In the genomic region with DNA sequence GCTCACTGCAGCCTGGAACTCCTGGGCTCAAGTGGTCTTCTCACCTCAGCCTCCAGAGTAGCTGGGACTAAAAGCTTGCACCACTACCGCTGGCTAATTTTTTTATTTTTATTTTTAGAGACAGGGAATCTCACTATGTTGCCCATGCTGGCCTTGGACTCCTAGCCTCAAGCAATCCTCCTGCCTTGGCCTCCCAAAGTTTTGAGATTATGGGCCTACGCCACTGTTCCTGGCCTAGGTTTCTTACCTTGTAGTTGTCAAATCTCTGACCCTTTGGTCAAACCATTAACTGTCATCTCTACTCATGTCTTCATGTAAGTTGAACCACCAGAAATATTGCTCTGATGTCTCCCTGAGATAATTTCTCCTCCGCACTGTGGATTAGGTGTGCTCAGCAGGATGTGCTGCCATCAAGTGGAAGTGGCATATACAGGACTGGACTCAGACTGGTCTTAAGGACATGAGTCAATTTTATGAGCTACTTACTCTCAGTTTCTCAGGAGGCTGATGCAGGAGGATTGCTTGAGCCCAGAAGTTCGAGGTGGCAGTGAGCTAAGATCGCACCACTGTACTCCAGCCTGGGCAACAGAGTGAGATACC, we compare ENCODE assay signal across 11 cellular contexts. TPM values are rescaled to one million over a fixed set of nuclear protein-coding genes. Genes with fewer than 3 reads are reported as not detected.
DNase-seq lines count a peak whose midpoint lies in the region; ATAC-seq and TF ChIP-seq lines count a peak whose summit lies in the region.
"Had no signal": no experiment of that assay in that cellular context is flagged by ENCODE, and none has a peak within 500 bp of the region (broad histone marks: within the 10 kb centered on the region; RNA-seq: fewer than 3 reads in every experiment).

No MANE protein-coding gene starts in this region.

- H3K4me1 ChIP-seq in OCI-LY1 (ENCODE audit: insufficient read depth, low read length, severe bottlenecking) (no peaks in the 10 kb centered on the region), testis (no peaks in the 10 kb centered on the region), spleen (no peaks in the 10 kb centered on the region), neural progenitor cell (no peaks in the 10 kb centered on the region)

- peaks cover 19% of the 10 kb centered on the region for H3K36me3 ChIP-seq in OCI-LY1 (ENCODE audit: insufficient read depth, low read length)
- no peaks in the 10 kb centered on the region for H3K36me3 ChIP-seq in testis (ENCODE audit: low read depth, missing control alignments)
- peaks cover 0 to 28% (median 13%) of the 10 kb centered on the region in 6 donors for H3K36me3 ChIP-seq in spleen
- H3K36me3 ChIP-seq in neural progenitor cell: peaks cover under 1% of the 10 kb centered on the region

- H3K9ac ChIP-seq in OCI-LY1 (ENCODE audit: low read length) (no peak overlapping the region), neural progenitor cell (no peak overlapping the region)

- H3K79me2 ChIP-seq in OCI-LY1 (ENCODE audit: insufficient read depth, low read length) (no peaks in the 10 kb centered on the region), neural progenitor cell (ENCODE audit: low read depth) (no peaks in the 10 kb centered on the region)

- H3F3A ChIP-seq in OCI-LY1 (ENCODE audit: insufficient read depth, low read length) (no peaks in the 10 kb centered on the region), neural progenitor cell (ENCODE audit: low read depth) (no peaks in the 10 kb centered on the region)

- H2AFZ ChIP-seq in OCI-LY1 (ENCODE audit: low read length) (no peak overlapping the region), neural progenitor cell (replicated peaks) (no peak overlapping the region)

- CTCF ChIA-PET in activated CD8-positive, alpha-beta T cell treated with anti-CD3 and anti-CD28 coated beads, Interleukin-2, amount 10 ng/mL, durations not matched to agents 7 days and 5 days (lab: Charles Lee): interaction anchor here (0.6 to 1.3 kb wide), 2 partner anchors 97 to 175 kb away, joined by 3 to 7 read pairs; no protein-coding TSS in a partner anchor
- CTCF ChIA-PET in activated CD8-positive, alpha-beta T cell treated with anti-CD3 and anti-CD28 coated beads for 36 hours (lab: Charles Lee): interaction anchor here (0.8 to 2.5 kb wide), 4 partner anchors 11 to 175 kb away, joined by 3 to 9 read pairs (median 3); no protein-coding TSS in a partner anchor

- TF ChIP-seq POLR2A in testis (IDR thresholded peaks at IDR 0.05) (no peak), spleen (IDR thresholded peaks at IDR 0.05) (no peak)

- H3K4me2 ChIP-seq in OCI-LY1 (ENCODE audit: low read length) (no peak overlapping the region), neural progenitor cell (no peak overlapping the region)

- H3K9me3 ChIP-seq in OCI-LY1 (ENCODE audit: low read length) (no peaks in the 10 kb centered on the region), testis (no peaks in the 10 kb centered on the region), spleen (no peaks in the 10 kb centered on the region), neural progenitor cell (ENCODE audit: low read depth) (no peaks in the 10 kb centered on the region)

- H3K9me3 Mint-ChIP-seq in activated CD8-positive, alpha-beta T cell treated with anti-CD3 and anti-CD28 coated beads, Interleukin-2, amount 10 ng/mL, durations not matched to agents 7 days and 5 days (ENCODE audit: insufficient read depth): no peaks in the 10 kb centered on the region
- no peaks in the 10 kb centered on the region for H3K9me3 Mint-ChIP-seq in activated CD8-positive, alpha-beta T cell treated with anti-CD3 and anti-CD28 coated beads for 36 hours
- H3K9me3 Mint-ChIP-seq in neural progenitor cell: no peaks in the 10 kb centered on the region
- H3K9me3 Mint-ChIP-seq: dendritic cell treated with granulocyte-macrophage colony-stimulating factor and Interleukin-4, amounts not matched to agents 40 ng/mL and 50 ng/mL, for 4 days; naive thymus-derived CD8-positive, alpha-beta T cell had no signal

- intact Hi-C loops in activated CD8-positive, alpha-beta T cell treated with anti-CD3 and anti-CD28 coated beads for 36 hours (cut with micrococcal nuclease): no loop called here
- intact Hi-C loops in testis (cut with DNase I; ENCODE audit: low total_unique reads): no loop called here
- intact Hi-C loops in spleen (cut with DNase I; ENCODE audit: low total_unique reads): no loop called here

- no peak overlapping the region for H3K4me3 ChIP-seq in OCI-LY1 (ENCODE audit: low read depth, low read length, poor library complexity, severe bottlenecking)
- no peak overlapping the region for H3K4me3 ChIP-seq in epithelial cell of proximal tubule (ENCODE audit: low read depth, low read length)
- H3K4me3 ChIP-seq in testis: no peak overlapping the region
- no peak overlapping the region for H3K4me3 ChIP-seq in spleen
- no peak overlapping the region for H3K4me3 ChIP-seq in neural progenitor cell

- POLR2A ChIA-PET in activated CD8-positive, alpha-beta T cell treated with anti-CD3 and anti-CD28 coated beads, Interleukin-2, amount 10 ng/mL, durations not matched to agents 7 days and 5 days (lab: Charles Lee): no interaction called here
- POLR2A ChIA-PET in activated CD8-positive, alpha-beta T cell treated with anti-CD3 and anti-CD28 coated beads for 36 hours (lab: Charles Lee): no interaction called here

- no peaks in the 10 kb centered on the region for H3K27me3 Mint-ChIP-seq in activated CD8-positive, alpha-beta T cell treated with anti-CD3 and anti-CD28 coated beads, Interleukin-2, amount 10 ng/mL, durations not matched to agents 7 days and 5 days (ENCODE audit: low read depth)
- no peaks in the 10 kb centered on the region for H3K27me3 Mint-ChIP-seq in activated CD8-positive, alpha-beta T cell treated with anti-CD3 and anti-CD28 coated beads for 36 hours
- no peaks in the 10 kb centered on the region for H3K27me3 Mint-ChIP-seq in neural progenitor cell (ENCODE audit: insufficient read depth, low read depth)
- H3K27me3 Mint-ChIP-seq: CD4-positive, alpha-beta memory T cell; dendritic cell treated with granulocyte-macrophage colony-stimulating factor and Interleukin-4, amounts not matched to agents 40 ng/mL and 50 ng/mL, for 4 days; naive thymus-derived CD8-positive, alpha-beta T cell had no signal

- DNase-seq in activated CD8-positive, alpha-beta T cell treated with anti-CD3 and anti-CD28 coated beads, Interleukin-2, amount 10 ng/mL, durations not matched to agents 7 days and 5 days: no peak
- DNase-seq in activated CD8-positive, alpha-beta T cell treated with anti-CD3 and anti-CD28 coated beads for 36 hours: no peak
- DNase-seq in epithelial cell of proximal tubule (ENCODE audit: low read depth) (no peak), cerebellar nuclear complex (lab: John Stamatoyannopoulos, UW) (no peak), testis (no peak), spleen (no peak), neural progenitor cell (ENCODE audit: low spot score) (no peak)
- DNase-seq: CD4-positive, alpha-beta memory T cell; naive thymus-derived CD8-positive, alpha-beta T cell had no signal

- no peaks in the 10 kb centered on the region for H3K9me2 ChIP-seq in OCI-LY1 (ENCODE audit: low read depth, low read length)

- no peak overlapping the region for H3K27ac ChIP-seq in OCI-LY1 (ENCODE audit: low read depth, low read length, poor library complexity, severe bottlenecking)
- H3K27ac ChIP-seq in testis: no peak overlapping the region
- H3K27ac ChIP-seq in spleen: no peak overlapping the region
- no peak overlapping the region for H3K27ac ChIP-seq in neural progenitor cell

- ATAC-seq in activated CD8-positive, alpha-beta T cell treated with anti-CD3 and anti-CD28 coated beads, Interleukin-2, amount 10 ng/mL, durations not matched to agents 7 days and 5 days: peak; percentile 55
- ATAC-seq in activated CD8-positive, alpha-beta T cell treated with anti-CD3 and anti-CD28 coated beads for 36 hours: no peak
- ATAC-seq: naive thymus-derived CD8-positive, alpha-beta T cell had no signal

- no peak for TF ChIP-seq CTCF in activated CD8-positive, alpha-beta T cell treated with anti-CD3 and anti-CD28 coated beads for 36 hours (IDR thresholded peaks at IDR 0.05)
- TF ChIP-seq CTCF in OCI-LY1 (IDR thresholded peaks at IDR 0.05; ENCODE audit: low read length) (peak; percentile 27; the same call in 1 of the 2 replicates), epithelial cell of proximal tubule (conservative IDR thresholded peaks at IDR 0.05; ENCODE audit: low read depth, low read length) (peak; percentile 48), testis (IDR thresholded peaks at IDR 0.05) (no peak), spleen (IDR thresholded peaks at IDR 0.05 in 8 of 11, conservative IDR thresholded peaks at IDR 0.05 in 3 of 11) (no peak), neural progenitor cell (IDR thresholded peaks at IDR 0.05) (no peak)

- H3K4me3 Mint-ChIP-seq in activated CD8-positive, alpha-beta T cell treated with anti-CD3 and anti-CD28 coated beads, Interleukin-2, amount 10 ng/mL, durations not matched to agents 7 days and 5 days: no peak overlapping the region
- H3K4me3 Mint-ChIP-seq in activated CD8-positive, alpha-beta T cell treated with anti-CD3 and anti-CD28 coated beads for 36 hours: no peak overlapping the region
- H3K4me3 Mint-ChIP-seq in neural progenitor cell: no peak overlapping the region
- H3K4me3 Mint-ChIP-seq: CD4-positive, alpha-beta memory T cell; dendritic cell treated with granulocyte-macrophage colony-stimulating factor and Interleukin-4, amounts not matched to agents 40 ng/mL and 50 ng/mL, for 4 days had no signal

- H3K36me3 Mint-ChIP-seq in activated CD8-positive, alpha-beta T cell treated with anti-CD3 and anti-CD28 coated beads, Interleukin-2, amount 10 ng/mL, durations not matched to agents 7 days and 5 days (ENCODE audit: low read depth): peaks cover 7% of the 10 kb centered on the region
- H3K36me3 Mint-ChIP-seq in activated CD8-positive, alpha-beta T cell treated with anti-CD3 and anti-CD28 coated beads for 36 hours (ENCODE audit: low read depth): peaks cover 3% of the 10 kb centered on the region
- H3K36me3 Mint-ChIP-seq in neural progenitor cell: no peaks in the 10 kb centered on the region

- H3K4me1 Mint-ChIP-seq in activated CD8-positive, alpha-beta T cell treated with anti-CD3 and anti-CD28 coated beads, Interleukin-2, amount 10 ng/mL, durations not matched to agents 7 days and 5 days (ENCODE audit: low read depth): no peaks in the 10 kb centered on the region
- no peaks in the 10 kb centered on the region for H3K4me1 Mint-ChIP-seq in activated CD8-positive, alpha-beta T cell treated with anti-CD3 and anti-CD28 coated beads for 36 hours (ENCODE audit: low read depth)
- peaks cover under 1% of the 10 kb centered on the region for H3K4me1 Mint-ChIP-seq in neural progenitor cell
- H3K4me1 Mint-ChIP-seq: CD4-positive, alpha-beta memory T cell; naive thymus-derived CD8-positive, alpha-beta T cell had no signal

- 97 to 98% methylated on average over 5 of the region's 5 CpGs for WGBS in testis, 2 donors
- WGBS in spleen, 5 donors: 91 to 97% (median 96%) methylated on average over 5 of the region's 5 CpGs

- no peaks in the 10 kb centered on the region for H3K27me3 ChIP-seq in OCI-LY1 (ENCODE audit: insufficient read depth, low read length)
- H3K27me3 ChIP-seq in testis: no peaks in the 10 kb centered on the region
- H3K27me3 ChIP-seq in spleen (replicated peaks in 1 of 7): no peaks in the 10 kb centered on the region
- no peaks in the 10 kb centered on the region for H3K27me3 ChIP-seq in neural progenitor cell

- H3K27ac Mint-ChIP-seq in activated CD8-positive, alpha-beta T cell treated with anti-CD3 and anti-CD28 coated beads, Interleukin-2, amount 10 ng/mL, durations not matched to agents 7 days and 5 days: no peak overlapping the region
- no peak overlapping the region for H3K27ac Mint-ChIP-seq in activated CD8-positive, alpha-beta T cell treated with anti-CD3 and anti-CD28 coated beads for 36 hours
- H3K27ac Mint-ChIP-seq in neural progenitor cell: no peak overlapping the region
- H3K27ac Mint-ChIP-seq: dendritic cell treated with granulocyte-macrophage colony-stimulating factor and Interleukin-4, amounts not matched to agents 40 ng/mL and 50 ng/mL, for 4 days had no signal

- H4K20me1 ChIP-seq in OCI-LY1 (ENCODE audit: insufficient read depth, low read length) (no peaks in the 10 kb centered on the region), neural progenitor cell (ENCODE audit: low read depth) (no peaks in the 10 kb centered on the region)

RNA-seq across cellular contexts. Expression of gene ACTR6, which starts 28.5 kb away (rescaled TPM):
- total RNA-seq in activated CD8-positive, alpha-beta T cell treated with anti-CD3 and anti-CD28 coated beads, Interleukin-2, amount 10 ng/mL, durations not matched to agents 7 days and 5 days: 10 to 100 TPM; 29.5 to 34.8 TPM
- 10 to 100 TPM; 26.3 to 30.9 TPM for total RNA-seq in activated CD8-positive, alpha-beta T cell treated with anti-CD3 and anti-CD28 coated beads for 36 hours
- total RNA-seq in epithelial cell of proximal tubule (23.3 and 37.8 TPM in 2 replicates), testis (10 to 100 TPM; 11.4 to 17.6 TPM), spleen (10 to 100 TPM; 20.1 to 32.4 (median 25.1) TPM), neural progenitor cell (ENCODE audit: low replicate concordance) (61.9 and 87.8 TPM in 2 replicates)
- polyA plus RNA-seq in testis (ENCODE audit: insufficient read depth, low read depth, low replicate concordance) (38.1 TPM), spleen (10 to 100 TPM; 15.0 to 23.1 (median 18.4) TPM)

RNA-seq across cellular contexts. Expression of gene DEPDC4, which starts 37.7 kb away (rescaled TPM):
- 1 to 10 TPM; 1.6 to 2.8 TPM for total RNA-seq in activated CD8-positive, alpha-beta T cell treated with anti-CD3 and anti-CD28 coated beads, Interleukin-2, amount 10 ng/mL, durations not matched to agents 7 days and 5 days
- 1 to 10 TPM; 1.6 to 3.7 TPM for total RNA-seq in activated CD8-positive, alpha-beta T cell treated with anti-CD3 and anti-CD28 coated beads for 36 hours
- total RNA-seq in epithelial cell of proximal tubule (1.0 and 3.4 TPM in 2 replicates), testis (1 to 10 TPM; 5.0 to 8.0 TPM), spleen (1 to 10 TPM in 1 of 7 donors, under 1 TPM in 4, not detected in 2; 0.26 to 1.4 (median 0.73) TPM), neural progenitor cell (ENCODE audit: low replicate concordance) (4.2 and 8.3 TPM in 2 replicates)
- polyA plus RNA-seq in testis (ENCODE audit: insufficient read depth, low read depth, low replicate concordance) (6.7 TPM), spleen (under 1 TPM; 0.22 to 0.64 (median 0.24) TPM)

RNA-seq across cellular contexts. Expression of gene SCYL2, which starts 37.8 kb away (rescaled TPM):
- 10 to 100 TPM; 33.6 to 38.7 TPM for total RNA-seq in activated CD8-positive, alpha-beta T cell treated with anti-CD3 and anti-CD28 coated beads, Interleukin-2, amount 10 ng/mL, durations not matched to agents 7 days and 5 days
- total RNA-seq in activated CD8-positive, alpha-beta T cell treated with anti-CD3 and anti-CD28 coated beads for 36 hours: 10 to 100 TPM; 21.9 to 25.4 TPM
- total RNA-seq in epithelial cell of proximal tubule (24.6 and 28.9 TPM in 2 replicates), testis (10 to 100 TPM; 49.0 to 75.4 TPM), spleen (10 to 100 TPM; 35.8 to 72.4 (median 48.7) TPM), neural progenitor cell (ENCODE audit: low replicate concordance) (62.0 and 151 TPM in 2 replicates)
- polyA plus RNA-seq in testis (ENCODE audit: insufficient read depth, low read depth, low replicate concordance) (23.1 TPM), spleen (10 to 100 TPM in 1 of 3 donors, 1 to 10 TPM in 2; 8.4 to 10.9 (median 9.5) TPM)

Comparison
In these comparisons a context has a peak if more than half of its experiments do, and no peak if none do; other contexts are left out.
1. CTCF ChIP-seq: peak in OCI-LY1 (single experiment) and epithelial cell of proximal tubule (single experiment); none in activated CD8-positive, alpha-beta T cell treated with anti-CD3 and anti-CD28 coated beads for 36 hours (single experiment), testis (0 of 3), spleen (0 of 11) and neural progenitor cell (single experiment).